17 cellular contexts compared by ENCODE assay signal in genomic region chr14:103746706-103747105, GRCh38. TPM values are rescaled to one million over a fixed set of nuclear protein-coding genes. Genes with fewer than 3 reads are reported as not detected.
A peak's percentile ranks its signal among the peaks of the same experiment; 100 is the strongest.
DNase-seq lines count a peak whose midpoint lies in the region; ATAC-seq, FAIRE-seq and TF ChIP-seq lines count a peak whose summit lies in the region.
"Had no signal": no experiment of that assay in that cellular context is flagged by ENCODE, and none has a peak within 500 bp of the region (broad histone marks: within the 10 kb centered on the region; RNA-seq: fewer than 3 reads in every experiment).

No MANE protein-coding gene starts in this region.

- peak overlapping the region in 1 of 2 experiments; percentile 76; a peak in 2 of 4 replicates for H3K9ac ChIP-seq in K562 (ENCODE audit: insufficient read depth in 1 of 2, low read depth in 2 of 2, low read length in 2 of 2)
- H3K9ac ChIP-seq: parathyroid adenoma had no signal

- intact Hi-C loops in K562 (cut with micrococcal nuclease), result no loop called here

- POLR2A ChIA-PET in K562 (lab: Yijun Ruan, JAX), result interaction anchor here (1.0 kb wide), 1 partner anchor 12 kb away, joined by 3 read pairs; no protein-coding TSS in a partner anchor

- H4K20me1 ChIP-seq in K562 (replicated peaks; ENCODE audit: control insufficient read depth, insufficient read depth, low read length), result no peaks in the 10 kb centered on the region

- H3K4me2 ChIP-seq in K562 (ENCODE audit: insufficient read depth, low read length), result no peak overlapping the region
- H3K4me2 ChIP-seq: PC-9 had no signal

- no peaks in the 10 kb centered on the region for H3K27me3 Mint-ChIP-seq in HFFc6 (ENCODE audit: insufficient read depth)
- H3K27me3 Mint-ChIP-seq: activated T-cell treated with anti-CD3 and anti-CD28 coated beads, Interleukin-2, amount 50 U/mL, for 24 hours had no signal

- in situ Hi-C loops in K562 (cut with MboI), result no loop called here

- TF ChIP-seq RAD21 in K562 (CRISPR knock-in tag; conservative IDR thresholded peaks at IDR 0.05 in 1 of 2, IDR thresholded peaks at IDR 0.05 in 1 of 2), result no peak

- H3K4me3 ChIP-seq in K562, result no peak overlapping the region
- H3K4me3 ChIP-seq: PC-9 had no signal

- H3K27ac ChIP-seq in K562 (ENCODE audit: extremely low read depth, low read depth, low read length), result no peak overlapping the region
- no peak overlapping the region for H3K27ac ChIP-seq in substantia nigra (ENCODE audit: low read depth, low read length, poor library complexity, severe bottlenecking)
- H3K27ac ChIP-seq: parathyroid adenoma, PC-9 had no signal

- H3K4me1 Mint-ChIP-seq in HFFc6 (ENCODE audit: low read depth), result peaks cover 19% of the 10 kb centered on the region

- no peaks in the 10 kb centered on the region for H3K9me3 Mint-ChIP-seq in HFFc6
- H3K9me3 Mint-ChIP-seq: activated T-cell treated with anti-CD3 and anti-CD28 coated beads, Interleukin-2, amount 50 U/mL, for 24 hours had no signal

- TF ChIP-seq CTCF in HFFc6 (IDR thresholded peaks at IDR 0.05), result no peak
- peak in 1 of 3 experiments; percentile 10; a peak in 1 of 6 replicates for TF ChIP-seq CTCF in K562 (IDR thresholded peaks at IDR 0.05 in 2 of 3, conservative IDR thresholded peaks at IDR 0.05 in 1 of 3; ENCODE audit: insufficient read depth in 2 of 3, low read depth in 1 of 3, low read length in 3 of 3)

- CTCF ChIA-PET in K562 (lab: Yijun Ruan, JAX; ENCODE audit: low intra/inter-chr PET ratio), result no interaction called here

- no peaks in the 10 kb centered on the region for H3K79me2 ChIP-seq in K562 (ENCODE audit: control insufficient read depth, insufficient read depth, low read length)

- ATAC-seq in K562, result peak; percentile 78
- no peak for ATAC-seq in GM18517 (IDR thresholded peaks at IDR 0.05; ENCODE audit: unreplicated experiment)

- no peak for TF ChIP-seq EP300 in K562 (IDR thresholded peaks at IDR 0.05; ENCODE audit: low read length)

- H3K36me3 ChIP-seq in K562 (ENCODE audit: control insufficient read depth, insufficient read depth, low read length), result no peaks in the 10 kb centered on the region

- no peaks in the 10 kb centered on the region for H3K9me1 ChIP-seq in K562 (ENCODE audit: control insufficient read depth, insufficient read depth, low read length)

- H3K36me3 Mint-ChIP-seq in HFFc6 (ENCODE audit: low read depth), result no peaks in the 10 kb centered on the region

- FAIRE-seq in K562 (lab: Jason Lieb, UNC), result no peak
- FAIRE-seq: urothelium cell line had no signal

- WGBS in K562 (ENCODE audit: insufficient coverage, low coverage, missing lambda C conversion rate), result 11% methylated on average over 9 of the region's 10 CpGs

- H2AFZ ChIP-seq in K562 (ENCODE audit: low read depth, low read length), result peak overlapping the region; percentile 51; the same call in 1 of the 2 replicates
- H2AFZ ChIP-seq: parathyroid adenoma, PC-9 had no signal

- H3K4me1 ChIP-seq in K562 (replicated peaks in 1 of 2; ENCODE audit: control insufficient read depth in 2 of 2, insufficient read depth in 2 of 2, low read length in 2 of 2), result peaks cover 0 to 3% of the 10 kb centered on the region in 2 experiments; a peak in 3 of 5 replicates
- H3K4me1 ChIP-seq: parathyroid adenoma had no signal

- H3K9me3 ChIP-seq in K562 (replicated peaks; ENCODE audit: control insufficient read depth, insufficient read depth, low read depth, low read length), result no peaks in the 10 kb centered on the region

- peaks cover 2 to 11% of the 10 kb centered on the region in 2 experiments; a peak in 3 of 5 replicates for H3K27me3 ChIP-seq in K562 (ENCODE audit: control insufficient read depth in 2 of 2, insufficient read depth in 2 of 2, low read length in 2 of 2)

- DNase-seq in AG08395 (ENCODE audit: low spot score), result peak; percentile 26
- DNase-seq in HFFc6, result peak; percentile 36
- peak in 2 of 4 experiments; percentile 27 to 31 for DNase-seq in K562 (ENCODE audit: extremely low read depth in 1 of 4, low spot score in 3 of 4)
- peak; percentile 60 for DNase-seq in islet precursor cell
- no peak for DNase-seq in substantia nigra (lab: John Stamatoyannopoulos, UW)
- DNase-seq in retina, result no peak
- DNase-seq in SW 1271 (lab: John Stamatoyannopoulos, UW), result no peak
- DNase-seq: activated CD4-positive, alpha-beta T cell treated with anti-CD3 and anti-CD28 coated beads, Interleukin-2, amount 50 U/mL, for 4 hours; activated T-cell treated with anti-CD3 and anti-CD28 coated beads, Interleukin-2, amount 50 U/mL, for 24 hours; H7; NCI-H2081; PC-9; stimulated activated CD4-positive, alpha-beta T cell treated with anti-CD3 and anti-CD28 coated beads, Interleukin-12 subunit alpha, Interleukin-12 subunit beta, amount 100 ng/mL, for 4 hours; stimulated activated naive CD4-positive, alpha-beta T cell had no signal

- no peak overlapping the region for H3K4me3 Mint-ChIP-seq in HFFc6
- H3K4me3 Mint-ChIP-seq: activated T-cell treated with anti-CD3 and anti-CD28 coated beads, Interleukin-2, amount 50 U/mL, for 24 hours had no signal

- BruUV-seq in K562 (replicated peaks; lab: Mats Ljungman, UMichigan), result no TSS peak

- no peak for TF ChIP-seq POLR2A in K562 (conservative IDR thresholded peaks at IDR 0.05)

- no peak overlapping the region for H3K27ac Mint-ChIP-seq in HFFc6
- H3K27ac Mint-ChIP-seq: activated T-cell treated with anti-CD3 and anti-CD28 coated beads, Interleukin-2, amount 50 U/mL, for 24 hours had no signal

TF ChIP-seq in K562, 482 proteins besides CTCF, POLR2A, EP300 and RAD21 (continues in another document):
- no peak for TF ChIP-seq TRIM24 (IDR thresholded peaks at IDR 0.05)
- TF ChIP-seq GTF3C2 (IDR thresholded peaks at IDR 0.05; ENCODE audit: borderline replicate concordance, extremely low read depth, insufficient read length), result no peak
- no peak for TF ChIP-seq HLTF (IDR thresholded peaks at IDR 0.05)
- no peak for TF ChIP-seq CREBBP (IDR thresholded peaks at IDR 0.05; ENCODE audit: low read depth, low read length)

RNA-seq across cellular contexts. Expression of gene ZFYVE21, which starts 31.1 kb away (rescaled TPM):
- total RNA-seq in HFFc6 (2021; fragmentation: NEBNext Ultra II Directional; extraction: Animal tissue kit (Norgen Biotek cat#: 25700)), result 10 to 100 TPM; 40.9 to 47.7 (median 42.1) TPM
- 79.0 and 151 TPM in 2 replicates for total RNA-seq in K562 (2011; cell fraction: chromatin; rRNA removed; ENCODE audit: low replicate concordance)
- total RNA-seq in K562 (2011; cell fraction: nucleolus; rRNA removed), result 69.2 and 87.8 TPM in 2 replicates
- total RNA-seq in K562 (2011; cell fraction: nucleoplasm; rRNA removed), result 66.9 and 68.4 TPM in 2 replicates
- total RNA-seq in K562 (2014; rRNA removed) (16.3 and 21.1 TPM in 2 replicates), K562 (2014; rRNA removed; fragmentation: Illumina TruSeq; extraction: Trizol) (9.9 and 11.8 TPM in 2 replicates), K562 (2015; rRNA removed; fragmentation: Illumina TruSeq; extraction: Trizol) (15.0 and 15.6 TPM in 2 replicates), K562 (2021) (17.1 and 18.0 TPM in 2 replicates)
- polyA plus RNA-seq in K562 (2011; rRNA removed) (23.1 and 24.3 TPM in 2 replicates), K562 (2014; fragmentation: Illumina TruSeq; extraction: Trizol) (11.9 and 14.4 TPM in 2 replicates), K562 (2014; fragmentation: Nextera tagmentation; extraction: Ambion mirVana) (1 to 10 TPM in 1 of 2 experiments, under 1 TPM in 1; 0.90 to 2.8 TPM), K562 (2014; rRNA removed) (23.1 and 25.5 TPM in 2 replicates)
- polyA plus RNA-seq in K562 (2011; cell fraction: cytosol; rRNA removed), result 27.7 and 35.5 TPM in 2 replicates
- polyA plus RNA-seq in K562 (2011; cell fraction: nucleus; rRNA removed), result 44.1 and 51.8 TPM in 2 replicates
- 15.8 and 16.8 TPM in 2 replicates for polyA plus RNA-seq in K562 (2012)
- 9.3 and 9.5 TPM in 2 replicates for polyA minus RNA-seq in K562 (2011; rRNA and poly(A)+ RNA removed)
- polyA minus RNA-seq in K562 (2011; cell fraction: cytosol; rRNA and poly(A)+ RNA removed), result 17.4 and 20.7 TPM in 2 replicates
- 16.2 and 17.8 TPM in 2 replicates for polyA minus RNA-seq in K562 (2011; cell fraction: nucleus; rRNA and poly(A)+ RNA removed)

RNA-seq across cellular contexts. Expression of gene XRCC3, which starts 31.5 kb away (rescaled TPM):
- total RNA-seq in HFFc6 (2021; fragmentation: NEBNext Ultra II Directional; extraction: Animal tissue kit (Norgen Biotek cat#: 25700)), result 10 to 100 TPM in 5 of 6 experiments, 1 to 10 TPM in 1; 7.3 to 15.7 (median 13.4) TPM
- total RNA-seq in K562 (2011; cell fraction: chromatin; rRNA removed; ENCODE audit: low replicate concordance), result 101 and 113 TPM in 2 replicates
- 61.2 and 62.1 TPM in 2 replicates for total RNA-seq in K562 (2011; cell fraction: nucleolus; rRNA removed)
- 38.5 and 51.0 TPM in 2 replicates for total RNA-seq in K562 (2011; cell fraction: nucleoplasm; rRNA removed)
- 46.1 and 54.1 TPM in 2 replicates for total RNA-seq in K562 (2014; rRNA removed)
- total RNA-seq in K562 (2014; rRNA removed; fragmentation: Illumina TruSeq; extraction: Trizol), result 30.2 TPM in 2 replicates
- 25.7 and 30.3 TPM in 2 replicates for total RNA-seq in K562 (2015; rRNA removed; fragmentation: Illumina TruSeq; extraction: Trizol)
- total RNA-seq in K562 (2021), result 38.2 and 41.3 TPM in 2 replicates
- polyA plus RNA-seq in K562 (2011; rRNA removed), result 19.0 and 24.3 TPM in 2 replicates
- 25.1 and 35.1 TPM in 2 replicates for polyA plus RNA-seq in K562 (2011; cell fraction: cytosol; rRNA removed)
- polyA plus RNA-seq in K562 (2011; cell fraction: nucleus; rRNA removed), result 39.2 and 66.6 TPM in 2 replicates
- polyA plus RNA-seq in K562 (2012), result 27.2 and 37.1 TPM in 2 replicates
- 44.5 and 59.3 TPM in 2 replicates for polyA plus RNA-seq in K562 (2014; fragmentation: Illumina TruSeq; extraction: Trizol)
- polyA plus RNA-seq in K562 (2014; fragmentation: Nextera tagmentation; extraction: Ambion mirVana), result under 1 TPM; 0.34 to 0.38 TPM
- 39.9 and 44.1 TPM in 2 replicates for polyA plus RNA-seq in K562 (2014; rRNA removed)
- 15.4 and 24.3 TPM in 2 replicates for polyA minus RNA-seq in K562 (2011; rRNA and poly(A)+ RNA removed)
- 17.7 and 17.8 TPM in 2 replicates for polyA minus RNA-seq in K562 (2011; cell fraction: cytosol; rRNA and poly(A)+ RNA removed)
- 19.2 and 19.5 TPM in 2 replicates for polyA minus RNA-seq in K562 (2011; cell fraction: nucleus; rRNA and poly(A)+ RNA removed)

Comparison
In these comparisons a context has a peak if more than half of its experiments do, and no peak if none do; other contexts are left out.
1. DNase-seq: peak in AG08395 (single experiment), HFFc6 (single experiment) and islet precursor cell (single experiment); none in substantia nigra (0 of 49), retina (single experiment) and SW 1271 (0 of 2).